Comparison of ENCODE assay signal across 8 cellular contexts in the genomic region with DNA sequence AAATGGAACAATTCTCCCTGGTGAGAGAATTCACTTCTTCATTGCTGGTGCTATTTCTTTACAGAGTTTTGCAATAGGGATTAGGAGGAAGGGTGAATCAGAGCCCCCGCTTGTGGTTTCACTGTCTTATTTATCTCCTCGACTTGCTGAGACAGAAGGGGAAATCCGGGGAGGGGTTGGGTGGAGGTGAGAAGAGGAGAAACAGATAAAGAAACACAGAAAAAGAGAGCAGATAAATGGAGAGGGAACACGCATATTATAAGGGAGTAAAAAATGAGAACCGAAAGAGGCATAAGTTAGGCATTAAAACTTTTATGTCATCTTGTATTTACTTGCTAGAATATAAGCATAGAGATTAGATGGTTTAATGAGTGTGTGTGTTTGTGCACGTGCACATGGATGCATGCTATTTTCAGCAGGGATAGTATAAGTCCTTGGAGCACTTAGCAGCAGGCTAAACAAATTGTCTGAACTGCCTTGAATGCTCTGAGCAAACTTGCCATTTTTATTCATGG.
DNase-seq lines count a peak whose midpoint lies in the region; ATAC-seq and TF ChIP-seq lines count a peak whose summit lies in the region.

No MANE protein-coding gene starts in this region.

- DNase-seq in activated B cell treated with CpG ODN at 0.5 μM for 24 hours (no peak), NCI-H1436 (lab: John Stamatoyannopoulos, UW) (no peak), sciatic nerve (ENCODE audit: low spot score) (no peak)
- peak in 1 of 2 donors; percentile 54 for DNase-seq in central memory CD8-positive, alpha-beta T cell (ENCODE audit: low spot score in 2 of 2)
- DNase-seq in stimulated activated CD8-positive, alpha-beta memory T cell treated with anti-CD3 and anti-CD28 coated beads, Interleukin-12 subunit alpha, Interleukin-12 subunit beta, amount 100 ng/mL, for 4 hours (ENCODE audit: low read depth) = peak; percentile 46

- no peaks in the 10 kb centered on the region for H3K36me3 Mint-ChIP-seq in activated B cell treated with CpG ODN at 0.5 μM for 24 hours (ENCODE audit: low read depth)
- peaks cover 2% of the 10 kb centered on the region for H3K36me3 Mint-ChIP-seq in central memory CD8-positive, alpha-beta T cell (ENCODE audit: insufficient read depth)

- H3K27ac Mint-ChIP-seq in activated B cell treated with CpG ODN at 0.5 μM for 24 hours = peak overlapping the region; percentile 73
- H3K27ac Mint-ChIP-seq in central memory CD8-positive, alpha-beta T cell (ENCODE audit: low read depth) = peak overlapping the region; percentile 52

- H3K9me3 Mint-ChIP-seq in activated B cell treated with CpG ODN at 0.5 μM for 24 hours = no peaks in the 10 kb centered on the region
- peaks cover 7% of the 10 kb centered on the region for H3K9me3 Mint-ChIP-seq in central memory CD8-positive, alpha-beta T cell

- CTCF ChIA-PET in activated B cell treated with CpG ODN at 0.5 μM for 24 hours (lab: Charles Lee) = interaction anchor here (0.6 kb wide), 1 partner anchor 26 kb away, joined by 4 read pairs; no protein-coding TSS in a partner anchor

- POLR2A ChIA-PET in activated B cell treated with CpG ODN at 0.5 μM for 24 hours (lab: Charles Lee) = interaction anchor here (0.6 kb wide), 1 partner anchor 19 kb away, joined by 3 read pairs; no protein-coding TSS in a partner anchor

- no peak for TF ChIP-seq CTCF in activated B cell treated with CpG ODN at 0.5 μM for 24 hours (IDR thresholded peaks at IDR 0.05)

- ATAC-seq in GM18511 (IDR thresholded peaks at IDR 0.05; ENCODE audit: unreplicated experiment) (peak; percentile 90), HG03457 (IDR thresholded peaks at IDR 0.05; ENCODE audit: unreplicated experiment) (peak; percentile 65), activated B cell treated with CpG ODN at 0.5 μM for 24 hours (ENCODE audit: low read depth) (peak; percentile 93), sciatic nerve (no peak), HG02623 (IDR thresholded peaks at IDR 0.05; ENCODE audit: unreplicated experiment) (no peak)
- ATAC-seq in central memory CD8-positive, alpha-beta T cell (replicated peaks; ENCODE audit: extremely low read depth, poor library complexity, severe bottlenecking) = peak; percentile 95

- peak overlapping the region; percentile 65 for H3K4me3 Mint-ChIP-seq in activated B cell treated with CpG ODN at 0.5 μM for 24 hours
- peak overlapping the region; percentile 59 for H3K4me3 Mint-ChIP-seq in central memory CD8-positive, alpha-beta T cell

- intact Hi-C loops in activated B cell treated with CpG ODN at 0.5 μM for 24 hours (cut with micrococcal nuclease) (loop anchor here (2.0 kb wide), 1 partner anchor 18 kb away; no protein-coding TSS in a partner anchor), sciatic nerve (cut with DNase I) (no loop called here)

- no peaks in the 10 kb centered on the region for H3K27me3 Mint-ChIP-seq in activated B cell treated with CpG ODN at 0.5 μM for 24 hours
- no peaks in the 10 kb centered on the region for H3K27me3 Mint-ChIP-seq in central memory CD8-positive, alpha-beta T cell

- H3K4me1 Mint-ChIP-seq in activated B cell treated with CpG ODN at 0.5 μM for 24 hours = peaks cover 26% of the 10 kb centered on the region
- peaks cover 83% of the 10 kb centered on the region for H3K4me1 Mint-ChIP-seq in central memory CD8-positive, alpha-beta T cell

Comparison
In these comparisons a context has a peak if more than half of its experiments do, and no peak if none do; other contexts are left out.
1. ATAC-seq: peak in GM18511 (single experiment), HG03457 (single experiment), activated B cell treated with CpG ODN at 0.5 μM for 24 hours (single experiment) and central memory CD8-positive, alpha-beta T cell (single experiment); none in sciatic nerve (single experiment) and HG02623 (single experiment).